14 cellular contexts compared by ENCODE assay signal in the genomic region with DNA sequence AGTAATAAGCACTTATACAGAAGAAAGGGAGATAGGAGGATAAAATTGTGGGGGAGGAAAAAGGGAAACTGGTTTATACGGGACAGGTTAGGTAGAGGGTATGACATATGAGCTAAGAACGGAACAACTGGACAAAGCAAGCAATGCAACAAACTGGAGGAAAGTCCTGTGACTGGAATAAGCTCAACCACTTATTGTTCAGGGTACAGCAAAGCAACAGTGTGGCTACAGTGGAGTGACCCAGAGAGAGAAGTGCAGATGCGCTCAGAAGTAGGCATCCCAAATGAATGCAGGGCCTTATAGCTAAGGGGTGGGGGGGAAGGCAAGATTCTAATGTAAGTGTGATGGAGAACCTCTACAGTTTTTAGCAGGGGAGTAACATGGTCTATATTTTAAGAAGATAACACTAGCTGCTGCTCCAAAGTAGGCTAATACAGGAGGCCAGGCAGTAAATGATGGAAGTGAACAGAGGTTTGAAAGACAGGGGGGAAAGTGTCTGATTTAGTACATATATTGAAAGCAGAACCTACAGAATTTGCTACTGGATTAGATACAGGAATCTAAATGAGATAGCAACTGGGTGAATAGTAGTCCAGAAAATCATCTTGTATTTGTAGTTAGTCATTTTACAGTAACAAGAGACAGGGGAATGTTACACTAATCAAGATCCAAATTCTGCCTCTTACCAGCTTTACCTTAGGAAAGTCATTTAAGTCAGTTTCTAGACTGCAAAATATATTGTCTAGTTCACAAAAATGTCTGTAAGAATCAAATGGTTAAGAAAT. TPM values are rescaled to one million over a fixed set of nuclear protein-coding genes. Genes with fewer than 3 reads are reported as not detected.
A peak's percentile ranks its signal among the peaks of the same experiment; 100 is the strongest.
DNase-seq lines count a peak whose midpoint lies in the region; ATAC-seq and TF ChIP-seq lines count a peak whose summit lies in the region.
"Had no signal": no experiment of that assay in that cellular context is flagged by ENCODE, and none has a peak within 500 bp of the region (broad histone marks: within the 10 kb centered on the region; RNA-seq: fewer than 3 reads in every experiment).

No MANE protein-coding gene starts in this region.

- no peaks in the 10 kb centered on the region for H3K9me3 Mint-ChIP-seq in activated B cell treated with CpG ODN at 0.5 μM for 24 hours
- no peaks in the 10 kb centered on the region for H3K9me3 Mint-ChIP-seq in memory B cell

- TF ChIP-seq CTCF in activated B cell treated with CpG ODN at 0.5 μM for 24 hours (IDR thresholded peaks at IDR 0.05) (no peak), GM10266 (IDR thresholded peaks at IDR 0.05; ENCODE audit: control insufficient read depth, insufficient read depth, low read depth, missing control alignments) (no peak)

- H3K27me3 ChIP-seq in BLaER1, result no peaks in the 10 kb centered on the region
- H3K27me3 ChIP-seq: body of pancreas, ovary had no signal

- CTCF ChIA-PET in activated B cell treated with CpG ODN at 0.5 μM for 24 hours (lab: Charles Lee), result interaction anchor here (1.3 to 5.4 kb wide), 2 partner anchors 15 to 18 kb away, joined by 4 to 33 read pairs; no protein-coding TSS in a partner anchor

- peaks cover 81% of the 10 kb centered on the region for H4K20me1 ChIP-seq in BLaER1

- peaks cover 86% of the 10 kb centered on the region for H3K4me1 Mint-ChIP-seq in activated B cell treated with CpG ODN at 0.5 μM for 24 hours
- peaks cover 45% of the 10 kb centered on the region for H3K4me1 Mint-ChIP-seq in memory B cell

- peaks cover 78% of the 10 kb centered on the region for H3K4me1 ChIP-seq in BLaER1

- H3K9me3 ChIP-seq in BLaER1, result no peaks in the 10 kb centered on the region
- H3K9me3 ChIP-seq: body of pancreas, ovary had no signal

- H3K4me3 ChIP-seq in BLaER1, result no peak overlapping the region
- peak overlapping the region; percentile 25 for H3K4me3 ChIP-seq in GM08714 (ENCODE audit: low read length)
- H3K4me3 ChIP-seq: body of pancreas, ovary had no signal

- POLR2A ChIA-PET in activated B cell treated with CpG ODN at 0.5 μM for 24 hours (lab: Charles Lee), result interaction anchor here (0.6 to 1.7 kb wide), 7 partner anchors 12 to 1768 kb away, joined by 4 to 12 read pairs (median 4); no protein-coding TSS in a partner anchor

- H3K27me3 Mint-ChIP-seq in activated B cell treated with CpG ODN at 0.5 μM for 24 hours (no peaks in the 10 kb centered on the region), memory B cell (no peaks in the 10 kb centered on the region)

- peaks cover 8% of the 10 kb centered on the region for H3K36me3 Mint-ChIP-seq in activated B cell treated with CpG ODN at 0.5 μM for 24 hours (ENCODE audit: low read depth)
- H3K36me3 Mint-ChIP-seq in memory B cell, result no peaks in the 10 kb centered on the region

- H3K27ac ChIP-seq in BLaER1, result no peak overlapping the region
- H3K27ac ChIP-seq: body of pancreas, C4-2B, ovary had no signal

- intact Hi-C loops in activated B cell treated with CpG ODN at 0.5 μM for 24 hours (cut with micrococcal nuclease), result no loop called here

- H3K4me3 Mint-ChIP-seq in activated B cell treated with CpG ODN at 0.5 μM for 24 hours, result peak overlapping the region; percentile 68
- peak overlapping the region; percentile 89 for H3K4me3 Mint-ChIP-seq in memory B cell

- H3K36me3 ChIP-seq in BLaER1, result no peaks in the 10 kb centered on the region
- H3K36me3 ChIP-seq: ovary had no signal

- no peak for DNase-seq in activated B cell treated with CpG ODN at 0.5 μM for 24 hours
- no peak for DNase-seq in memory B cell (ENCODE audit: low spot score in 2 of 2)
- no peak for DNase-seq in GM10266 (ENCODE audit: extremely low spot score)
- DNase-seq in activated effector memory CD4-positive, alpha-beta T cell treated with anti-CD3 and anti-CD28 coated beads, Interleukin-2, amount 50 U/mL, for 16 hours, result no peak
- no peak for DNase-seq in germinal center (ENCODE audit: low spot score)
- DNase-seq: activated CD8-positive, alpha-beta memory T cell treated with anti-CD3 and anti-CD28 coated beads for 24 hours; body of pancreas; left ventricle myocardium superior; ovary; stimulated activated naive CD4-positive, alpha-beta T cell treated with Interleukin-2 at 50 U/mL for 16 hours had no signal

- H3K27ac Mint-ChIP-seq in activated B cell treated with CpG ODN at 0.5 μM for 24 hours (peak overlapping the region; percentile 88), memory B cell (peak overlapping the region; percentile 70)

- H3K4me2 ChIP-seq in BLaER1, result peak overlapping the region; percentile 81

- ATAC-seq in activated B cell treated with CpG ODN at 0.5 μM for 24 hours (ENCODE audit: low read depth) (no peak), memory B cell (ENCODE audit: low read depth) (no peak), HG03108 (IDR thresholded peaks at IDR 0.05; ENCODE audit: unreplicated experiment) (no peak)
- ATAC-seq: body of pancreas, left ventricle myocardium superior had no signal

- no peak overlapping the region for H3K9ac ChIP-seq in BLaER1

RNA-seq across cellular contexts. Expression of a gene that starts 3.3 kb away (rescaled TPM):
- 152 and 163 TPM in 2 replicates for total RNA-seq in activated B cell treated with CpG ODN at 0.5 μM for 24 hours

RNA-seq across cellular contexts. Expression of a gene that starts 28.9 kb away (rescaled TPM):
- total RNA-seq in activated B cell treated with CpG ODN at 0.5 μM for 24 hours, result 40.9 and 44.6 TPM in 2 replicates
